In the genomic region with DNA sequence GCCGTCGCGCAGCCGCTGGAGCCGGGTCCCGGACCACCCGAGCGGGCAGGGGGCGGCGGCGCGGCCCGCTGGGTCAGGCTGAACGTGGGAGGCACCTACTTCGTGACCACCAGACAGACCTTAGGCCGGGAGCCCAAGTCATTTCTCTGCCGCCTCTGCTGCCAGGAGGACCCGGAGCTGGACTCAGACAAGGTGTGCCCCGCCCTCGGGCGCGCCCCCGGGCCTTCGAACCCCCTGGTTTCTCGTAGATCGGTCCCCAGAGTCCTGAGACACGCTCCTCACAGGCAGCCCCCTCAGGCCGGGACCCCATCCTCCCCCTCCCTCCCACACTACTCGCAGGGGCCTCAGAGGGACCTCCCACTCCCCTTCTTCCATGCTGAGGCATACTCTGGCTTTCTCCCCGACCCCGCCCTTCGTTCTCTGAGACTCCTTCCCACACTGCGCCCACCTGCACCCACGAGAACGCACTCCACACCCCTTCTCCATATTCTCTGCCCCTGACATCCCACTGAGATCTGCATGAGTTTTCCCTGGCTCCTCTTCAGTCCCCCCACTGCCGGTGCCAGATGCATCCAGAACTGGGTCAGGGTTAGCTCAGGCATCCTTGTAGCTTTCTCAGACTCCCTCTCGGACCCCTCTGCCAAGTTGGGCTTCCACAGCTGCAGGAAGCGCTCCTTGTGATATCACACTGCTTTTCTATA, we compare ENCODE assay signal across 1 cellular context.
A peak's percentile ranks its signal among the peaks of the same experiment; 100 is the strongest.
TF ChIP-seq lines count a peak whose summit lies in the region.

No MANE protein-coding gene starts in this region.

TF ChIP-seq in HepG2, 621 proteins besides CTCF, POLR2A, EP300 and RAD21 (continued from another document and continues in another):
- TF ChIP-seq ZNF333 (CRISPR knock-in tag; IDR thresholded peaks at IDR 0.05; ENCODE audit: borderline replicate concordance) (0 out of 2 replicates have a peak, but pooled peaks have one; percentile 64), NR3C1 (CRISPR knock-in tag; IDR thresholded peaks at IDR 0.05) (no peak), MXI1 (IDR thresholded peaks at IDR 0.05; ENCODE audit: borderline replicate concordance, low read depth, low read length) (no peak), YY1 (IDR thresholded peaks at IDR 0.05; ENCODE audit: insufficient read depth, insufficient replicate concordance, low read depth, low read length) (no peak), FOXP1 (IDR thresholded peaks at IDR 0.05) (no peak), FOXP1 (CRISPR knock-in tag; IDR thresholded peaks at IDR 0.05) (no peak), ZNF891 (CRISPR knock-in tag; IDR thresholded peaks at IDR 0.05) (no peak), SNAI1 (CRISPR knock-in tag; IDR thresholded peaks at IDR 0.05; ENCODE audit: borderline replicate concordance) (peak; percentile 45; the same call in 1 of the 2 replicates), SP1 (IDR thresholded peaks at IDR 0.05) (no peak), SP1 (CRISPR knock-in tag; IDR thresholded peaks at IDR 0.05) (no peak), NFKB2 (CRISPR knock-in tag; IDR thresholded peaks at IDR 0.05; ENCODE audit: borderline replicate concordance) (0 out of 2 replicates have a peak, but pooled peaks have one; percentile 58), RFX1 (IDR thresholded peaks at IDR 0.05) (no peak), NFIC (IDR thresholded peaks at IDR 0.05; ENCODE audit: low read length) (no peak), ZNF10 (CRISPR knock-in tag; IDR thresholded peaks at IDR 0.05; ENCODE audit: borderline replicate concordance, low read depth) (no peak), ZNF263 (CRISPR knock-in tag; IDR thresholded peaks at IDR 0.05) (peak; percentile 10; the same call in 1 of the 2 replicates), ZFP62 (CRISPR knock-in tag; IDR thresholded peaks at IDR 0.05) (no peak), ZNF883 (CRISPR knock-in tag; IDR thresholded peaks at IDR 0.05; ENCODE audit: not compliant biosample characterization) (no peak), ZFYVE20 (CRISPR knock-in tag; IDR thresholded peaks at IDR 0.05; ENCODE audit: borderline replicate concordance, low read depth) (no peak), SETDB1 (CRISPR knock-in tag; IDR thresholded peaks at IDR 0.05; ENCODE audit: borderline replicate concordance) (no peak), ZNF768 (CRISPR knock-in tag; IDR thresholded peaks at IDR 0.05) (no peak), ARNT2 (CRISPR knock-in tag; IDR thresholded peaks at IDR 0.05; ENCODE audit: low read depth) (no peak), ZMYM4 (CRISPR knock-in tag; IDR thresholded peaks at IDR 0.05) (0 out of 2 replicates have a peak, but pooled peaks have one; percentile 10), FOSL2 (CRISPR knock-in tag; IDR thresholded peaks at IDR 0.05) (no peak), SRSF1 (optimal IDR thresholded peaks at IDR 0.05; ENCODE audit: low read depth, low read length) (no peak), MEIS1 (CRISPR knock-in tag; IDR thresholded peaks at IDR 0.05; ENCODE audit: borderline replicate concordance) (no peak; the same call in 1 of the 2 replicates), ZNF577 (CRISPR knock-in tag; IDR thresholded peaks at IDR 0.05; ENCODE audit: borderline replicate concordance, low read depth) (no peak), SMAD1 (CRISPR knock-in tag; IDR thresholded peaks at IDR 0.05; ENCODE audit: borderline replicate concordance, low read depth) (no peak), NFKBIZ (CRISPR knock-in tag; IDR thresholded peaks at IDR 0.05) (no peak), FOXA3 (CRISPR knock-in tag; IDR thresholded peaks at IDR 0.05) (no peak), GZF1 (CRISPR knock-in tag; IDR thresholded peaks at IDR 0.05) (no peak), ZNF292 (CRISPR knock-in tag; IDR thresholded peaks at IDR 0.05; ENCODE audit: borderline replicate concordance, low read depth) (no peak), ZNF749 (CRISPR knock-in tag; IDR thresholded peaks at IDR 0.05; ENCODE audit: borderline replicate concordance) (no peak), ZNF770 (CRISPR knock-in tag; IDR thresholded peaks at IDR 0.05) (no peak), ATF3 (CRISPR knock-in tag; IDR thresholded peaks at IDR 0.05) (0 out of 2 replicates have a peak, but pooled peaks have one; percentile 3), BORCS8-MEF2B (CRISPR knock-in tag; IDR thresholded peaks at IDR 0.05) (no peak), TFE3 (CRISPR knock-in tag; IDR thresholded peaks at IDR 0.05) (no peak), ZNF280B (CRISPR knock-in tag; IDR thresholded peaks at IDR 0.05; ENCODE audit: borderline replicate concordance) (no peak; the same call in 1 of the 2 replicates), FOXK1 (CRISPR knock-in tag; IDR thresholded peaks at IDR 0.05; ENCODE audit: borderline replicate concordance, low read depth) (no peak), FOXM1 (CRISPR knock-in tag; IDR thresholded peaks at IDR 0.05) (no peak), SAFB2 (CRISPR knock-in tag; IDR thresholded peaks at IDR 0.05; ENCODE audit: borderline replicate concordance, low read depth) (no peak), ERF (CRISPR knock-in tag; IDR thresholded peaks at IDR 0.05) (no peak), SMAD3 (CRISPR knock-in tag; IDR thresholded peaks at IDR 0.05) (no peak), KLF16 (CRISPR knock-in tag; IDR thresholded peaks at IDR 0.05) (no peak), ZNF605 (CRISPR knock-in tag; IDR thresholded peaks at IDR 0.05) (no peak), FIP1L1 (IDR thresholded peaks at IDR 0.05; ENCODE audit: borderline replicate concordance, insufficient read depth, low read depth, low read length) (no peak), TEAD3 (CRISPR knock-in tag; optimal IDR thresholded peaks at IDR 0.05; ENCODE audit: borderline replicate concordance) (no peak), ZNF30 (CRISPR knock-in tag; IDR thresholded peaks at IDR 0.05) (no peak), BCLAF1 (IDR thresholded peaks at IDR 0.05) (no peak), BHLHE40 (IDR thresholded peaks at IDR 0.05; ENCODE audit: low read length) (no peak)
- TF ChIP-seq, protein P1, sequence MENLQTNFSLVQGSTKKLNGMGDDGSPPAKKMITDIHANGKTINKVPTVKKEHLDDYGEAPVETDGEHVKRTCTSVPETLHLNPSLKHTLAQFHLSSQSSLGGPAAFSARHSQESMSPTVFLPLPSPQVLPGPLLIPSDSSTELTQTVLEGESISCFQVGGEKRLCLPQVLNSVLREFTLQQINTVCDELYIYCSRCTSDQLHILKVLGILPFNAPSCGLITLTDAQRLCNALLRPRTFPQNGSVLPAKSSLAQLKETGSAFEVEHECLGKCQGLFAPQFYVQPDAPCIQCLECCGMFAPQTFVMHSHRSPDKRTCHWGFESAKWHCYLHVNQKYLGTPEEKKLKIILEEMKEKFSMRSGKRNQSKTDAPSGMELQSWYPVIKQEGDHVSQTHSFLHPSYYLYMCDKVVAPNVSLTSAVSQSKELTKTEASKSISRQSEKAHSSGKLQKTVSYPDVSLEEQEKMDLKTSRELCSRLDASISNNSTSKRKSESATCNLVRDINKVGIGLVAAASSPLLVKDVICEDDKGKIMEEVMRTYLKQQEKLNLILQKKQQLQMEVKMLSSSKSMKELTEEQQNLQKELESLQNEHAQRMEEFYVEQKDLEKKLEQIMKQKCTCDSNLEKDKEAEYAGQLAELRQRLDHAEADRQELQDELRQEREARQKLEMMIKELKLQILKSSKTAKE (CRISPR knock-in tag; IDR thresholded peaks at IDR 0.05; ENCODE audit: borderline replicate concordance): no peak
- TF ChIP-seq, protein P2, sequence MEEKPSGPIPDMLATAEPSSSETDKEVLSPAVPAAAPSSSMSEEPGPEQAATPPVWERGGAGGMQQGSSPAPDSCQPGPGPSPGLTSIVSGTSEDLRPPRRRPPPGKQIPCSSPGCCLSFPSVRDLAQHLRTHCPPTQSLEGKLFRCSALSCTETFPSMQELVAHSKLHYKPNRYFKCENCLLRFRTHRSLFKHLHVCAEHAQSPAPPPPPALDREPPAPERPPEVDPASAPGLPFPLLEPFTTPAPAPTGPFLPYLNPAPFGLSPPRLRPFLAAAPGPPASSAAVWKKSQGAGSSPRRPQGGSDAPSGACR (CRISPR knock-in tag; IDR thresholded peaks at IDR 0.05): no peak
- TF ChIP-seq, protein P3, sequence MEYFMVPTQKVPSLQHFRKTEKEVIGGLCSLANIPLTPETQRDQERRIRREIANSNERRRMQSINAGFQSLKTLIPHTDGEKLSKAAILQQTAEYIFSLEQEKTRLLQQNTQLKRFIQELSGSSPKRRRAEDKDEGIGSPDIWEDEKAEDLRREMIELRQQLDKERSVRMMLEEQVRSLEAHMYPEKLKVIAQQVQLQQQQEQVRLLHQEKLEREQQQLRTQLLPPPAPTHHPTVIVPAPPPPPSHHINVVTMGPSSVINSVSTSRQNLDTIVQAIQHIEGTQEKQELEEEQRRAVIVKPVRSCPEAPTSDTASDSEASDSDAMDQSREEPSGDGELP (IDR thresholded peaks at IDR 0.05; ENCODE audit: borderline replicate concordance, low read depth): no peak
- TF ChIP-seq, protein P4, sequence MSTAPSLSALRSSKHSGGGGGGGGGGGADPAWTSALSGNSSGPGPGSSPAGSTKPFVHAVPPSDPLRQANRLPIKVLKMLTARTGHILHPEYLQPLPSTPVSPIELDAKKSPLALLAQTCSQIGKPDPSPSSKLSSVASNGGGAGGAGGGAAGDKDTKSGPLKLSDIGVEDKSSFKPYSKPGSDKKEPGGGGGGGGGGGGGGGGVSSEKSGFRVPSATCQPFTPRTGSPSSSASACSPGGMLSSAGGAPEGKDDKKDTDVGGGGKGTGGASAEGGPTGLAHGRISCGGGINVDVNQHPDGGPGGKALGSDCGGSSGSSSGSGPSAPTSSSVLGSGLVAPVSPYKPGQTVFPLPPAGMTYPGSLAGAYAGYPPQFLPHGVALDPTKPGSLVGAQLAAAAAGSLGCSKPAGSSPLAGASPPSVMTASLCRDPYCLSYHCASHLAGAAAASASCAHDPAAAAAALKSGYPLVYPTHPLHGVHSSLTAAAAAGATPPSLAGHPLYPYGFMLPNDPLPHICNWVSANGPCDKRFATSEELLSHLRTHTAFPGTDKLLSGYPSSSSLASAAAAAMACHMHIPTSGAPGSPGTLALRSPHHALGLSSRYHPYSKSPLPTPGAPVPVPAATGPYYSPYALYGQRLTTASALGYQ (CRISPR knock-in tag; IDR thresholded peaks at IDR 0.05): no peak
